ENCODE assay signal across 17 cellular contexts in genomic region chr18:6971823-6972478, GRCh38.
DNase-seq lines count a peak whose midpoint lies in the region; ATAC-seq, FAIRE-seq and TF ChIP-seq lines count a peak whose summit lies in the region.
"Had no signal": no experiment of that assay in that cellular context is flagged by ENCODE, and none has a peak within 500 bp of the region (broad histone marks: within the 10 kb centered on the region; RNA-seq: fewer than 3 reads in every experiment).

No MANE protein-coding gene starts in this region.

- no peak for TF ChIP-seq RAD21 in H1 (IDR thresholded peaks at IDR 0.05 in 1 of 2, conservative IDR thresholded peaks at IDR 0.05 in 1 of 2; ENCODE audit: low read depth in 2 of 2, low read length in 2 of 2)

- no peak overlapping the region for H3K14ac ChIP-seq in H1 (ENCODE audit: insufficient read length)

- no peak overlapping the region for H2BK20ac ChIP-seq in H1 (ENCODE audit: low read length)

- H3K9ac ChIP-seq in H1 (replicated peaks in 1 of 4; ENCODE audit: extremely low read depth in 1 of 4, low read depth in 3 of 4, low read length in 3 of 4) = no peak overlapping the region

- H3K23ac ChIP-seq in H1 (ENCODE audit: insufficient read length) = no peak overlapping the region

- WGBS in H1 (ENCODE audit: extremely low coverage in 1 of 2, insufficient coverage in 1 of 2, insufficient read length in 1 of 2, insufficient replicate concordance in 2 of 2, low coverage in 1 of 2, low lambda C conversion rate in 2 of 2, missing lambda C conversion rate in 1 of 2), 2 experiments = 97% methylated on average over 7 of the region's 7 CpGs; no CpG with 5 or more reads in 1 of the 2 experiments

- no peak overlapping the region for H3K56ac ChIP-seq in H1 (replicated peaks; ENCODE audit: insufficient read length, low read depth, low read length)

- no peak overlapping the region for H2AK5ac ChIP-seq in H1 (ENCODE audit: low read depth, low read length)

- peaks cover 6% of the 10 kb centered on the region; the same call in 2 of the 3 replicates for H3K4me1 Mint-ChIP-seq in GM23338

- DNase-seq in GM23338 (ENCODE audit: low spot score) (no peak), LNCaP clone FGC (ENCODE audit: low read depth) (peak; percentile 32), H1 (ENCODE audit: low read depth in 1 of 2, low spot score in 2 of 2) (no peak), NCI-H2196 (lab: John Stamatoyannopoulos, UW; ENCODE audit: unreplicated experiment) (no peak)
- DNase-seq: AML-193; Caco-2; CD4-positive, alpha-beta T cell; HCEC 1CT had no signal

- H2BK5ac ChIP-seq in H1 (ENCODE audit: low read depth, low read length) = no peak overlapping the region

- H2BK15ac ChIP-seq in H1 (ENCODE audit: low read length) = no peak overlapping the region

- no peak overlapping the region for H2BK12ac ChIP-seq in H1 (ENCODE audit: low read depth, low read length)

- no peaks in the 10 kb centered on the region for H3K9me3 Mint-ChIP-seq in GM23338
- H3K9me3 Mint-ChIP-seq: CD4-positive, alpha-beta T cell had no signal

- no peaks in the 10 kb centered on the region for H3K79me1 ChIP-seq in H1 (ENCODE audit: low read depth, low read length)

- H3K4me3 Mint-ChIP-seq in GM23338 = no peak overlapping the region
- H3K4me3 Mint-ChIP-seq: CD4-positive, alpha-beta T cell had no signal

- ATAC-seq in GM23338 (no peak), HG02970 (IDR thresholded peaks at IDR 0.05; ENCODE audit: low FRiP score, unreplicated experiment) (no peak), HG02623 (IDR thresholded peaks at IDR 0.05; ENCODE audit: unreplicated experiment) (no peak)

- no peak overlapping the region for H4K8ac ChIP-seq in H1 (ENCODE audit: extremely low read depth, insufficient read depth, low read length)

- no peaks in the 10 kb centered on the region for H3K9me3 ChIP-seq in H1 (ENCODE audit: insufficient read depth in 2 of 2, low read depth in 1 of 2, low read length in 1 of 2)
- H3K9me3 ChIP-seq: Caco-2 had no signal

- H3K27ac ChIP-seq in GM23338 (ENCODE audit: low read depth) (no peak overlapping the region), H1 (ENCODE audit: low read depth, low read length) (no peak overlapping the region)
- H3K27ac ChIP-seq: C4-2B had no signal

- no peak for TF ChIP-seq EP300 in H1 (IDR thresholded peaks at IDR 0.05; ENCODE audit: borderline replicate concordance in 1 of 2, low read depth in 2 of 2, low read length in 2 of 2)

- no peaks in the 10 kb centered on the region for H3K4me1 ChIP-seq in GM23338 (ENCODE audit: insufficient read depth)
- no peaks in the 10 kb centered on the region for H3K4me1 ChIP-seq in H1 (replicated peaks in 1 of 4; ENCODE audit: control insufficient read depth in 3 of 4, insufficient read depth in 4 of 4, low read length in 3 of 4)
- H3K4me1 ChIP-seq: Caco-2 had no signal

- peaks cover 2% of the 10 kb centered on the region for H3K27me3 Mint-ChIP-seq in GM23338 (ENCODE audit: insufficient read depth, low read depth, poor library complexity)

- H3K4ac ChIP-seq in H1 (replicated peaks; ENCODE audit: insufficient read length, low read depth, low read length) = no peak overlapping the region

- H3K4me2 ChIP-seq in GM23338 (no peak overlapping the region), H1 (ENCODE audit: insufficient read depth in 1 of 2, low read depth in 2 of 2, low read length in 2 of 2) (no peak overlapping the region)

- H3K4me3 ChIP-seq in GM23338 = no peak overlapping the region
- no peak overlapping the region for H3K4me3 ChIP-seq in LNCaP clone FGC (ENCODE audit: low read depth, low read length)
- no peak overlapping the region for H3K4me3 ChIP-seq in H1 (ENCODE audit: extremely low read depth in 1 of 4, insufficient read depth in 2 of 4, low read depth in 3 of 4, low read length in 4 of 4)

- H4K91ac ChIP-seq in H1 (replicated peaks; ENCODE audit: insufficient read length, low read length) = no peak overlapping the region

- H3K23me2 ChIP-seq in H1 (ENCODE audit: low read depth, low read length) = no peaks in the 10 kb centered on the region

- H4K5ac ChIP-seq in H1 (ENCODE audit: insufficient read length, low read depth, low read length) = no peak overlapping the region

- no peak for TF ChIP-seq CTCF in GM23338 (conservative IDR thresholded peaks at IDR 0.05; ENCODE audit: low read depth in 2 of 2)
- TF ChIP-seq CTCF in LNCaP clone FGC (IDR thresholded peaks at IDR 0.05; ENCODE audit: control insufficient read depth, extremely low read depth, insufficient read depth) = no peak
- no peak for TF ChIP-seq CTCF in H1 (IDR thresholded peaks at IDR 0.05; ENCODE audit: control extremely low read depth in 1 of 3, insufficient read depth in 1 of 3, low read depth in 1 of 3, low read length in 3 of 3)

- H3K36me3 Mint-ChIP-seq in GM23338 (ENCODE audit: low read depth) = peaks cover 34% of the 10 kb centered on the region

- POLR2A ChIA-PET in H1 (lab: Charles Lee; ENCODE audit: partially characterized antibody) = no interaction called here

- CTCF ChIA-PET in H1 (lab: Charles Lee; ENCODE audit: partially characterized antibody) = interaction anchor here (0.6 to 1.4 kb wide), 2 partner anchors 17 to 32 kb away, joined by 3 read pairs; no protein-coding TSS in a partner anchor

- H3K27ac Mint-ChIP-seq in GM23338 = peak overlapping the region; percentile 43; the same call in 1 of the 2 replicates
- H3K27ac Mint-ChIP-seq: CD4-positive, alpha-beta T cell had no signal

- H2AFZ ChIP-seq in GM23338 = no peak overlapping the region
- no peak overlapping the region for H2AFZ ChIP-seq in H1 (ENCODE audit: low read length)

- no peak for FAIRE-seq in H1 (lab: Jason Lieb, UNC)
- FAIRE-seq: A204.1, D721Med, G401.6, GM12891, GM19239, H54 had no signal

- H3K79me2 ChIP-seq in GM23338 (replicated peaks; ENCODE audit: insufficient read depth) (no peaks in the 10 kb centered on the region), H1 (ENCODE audit: control insufficient read depth in 1 of 2, insufficient read depth in 2 of 2, low read length in 2 of 2) (no peaks in the 10 kb centered on the region)

- H3K27me3 ChIP-seq in GM23338 (ENCODE audit: insufficient read depth) (no peaks in the 10 kb centered on the region), H1 (replicated peaks in 1 of 4; ENCODE audit: control insufficient read depth in 3 of 4, extremely low read depth in 1 of 4, insufficient read depth in 3 of 4, low read length in 3 of 4) (no peaks in the 10 kb centered on the region)

- TF ChIP-seq POLR2A in H1 (IDR thresholded peaks at IDR 0.05; ENCODE audit: control extremely low read depth in 1 of 2, low read depth in 2 of 2, low read length in 2 of 2) = no peak

- no peaks in the 10 kb centered on the region for H3K36me3 ChIP-seq in GM23338 (ENCODE audit: insufficient read depth)
- peaks cover 4 to 26% (median 14%) of the 10 kb centered on the region in 4 experiments; a peak in 5 of 8 replicates for H3K36me3 ChIP-seq in H1 (ENCODE audit: control insufficient read depth in 2 of 4, insufficient read depth in 4 of 4, low read length in 3 of 4)

- no peaks in the 10 kb centered on the region for H3K9me2 ChIP-seq in GM23338 (ENCODE audit: insufficient read depth)

- no peak overlapping the region for H2BK120ac ChIP-seq in H1 (replicated peaks; ENCODE audit: low read depth, low read length)

- peaks cover 3% of the 10 kb centered on the region; the same call in 1 of the 2 replicates for H4K20me1 ChIP-seq in GM23338 (replicated peaks; ENCODE audit: insufficient read depth)
- no peaks in the 10 kb centered on the region for H4K20me1 ChIP-seq in H1 (replicated peaks in 1 of 2; ENCODE audit: control insufficient read depth in 1 of 2, insufficient read depth in 2 of 2, low read length in 2 of 2)

- H3K18ac ChIP-seq in H1 (ENCODE audit: extremely low read depth, low read length) = no peak overlapping the region

- no peaks in the 10 kb centered on the region for H3F3A ChIP-seq in GM23338 (replicated peaks; ENCODE audit: low read depth)

TF ChIP-seq in GM23338, 12 proteins besides CTCF, POLR2A, EP300 and RAD21 (continues in another document):
- no peak for TF ChIP-seq ETS1 (IDR thresholded peaks at IDR 0.05)
- TF ChIP-seq STAT1 (IDR thresholded peaks at IDR 0.05; ENCODE audit: unreplicated experiment) = no peak
- no peak for TF ChIP-seq ZNF114 (CRISPR knock-in tag; IDR thresholded peaks at IDR 0.05)

TF ChIP-seq in H1, 55 proteins besides CTCF, POLR2A, EP300 and RAD21:
- TF ChIP-seq MAFK (IDR thresholded peaks at IDR 0.05; ENCODE audit: low read depth, low read length) (peak; percentile 34; the same call in 1 of the 2 replicates), SIRT6 (IDR thresholded peaks at IDR 0.05; ENCODE audit: low read length) (no peak)
